12 cellular contexts compared by ENCODE assay signal in the genomic region with DNA sequence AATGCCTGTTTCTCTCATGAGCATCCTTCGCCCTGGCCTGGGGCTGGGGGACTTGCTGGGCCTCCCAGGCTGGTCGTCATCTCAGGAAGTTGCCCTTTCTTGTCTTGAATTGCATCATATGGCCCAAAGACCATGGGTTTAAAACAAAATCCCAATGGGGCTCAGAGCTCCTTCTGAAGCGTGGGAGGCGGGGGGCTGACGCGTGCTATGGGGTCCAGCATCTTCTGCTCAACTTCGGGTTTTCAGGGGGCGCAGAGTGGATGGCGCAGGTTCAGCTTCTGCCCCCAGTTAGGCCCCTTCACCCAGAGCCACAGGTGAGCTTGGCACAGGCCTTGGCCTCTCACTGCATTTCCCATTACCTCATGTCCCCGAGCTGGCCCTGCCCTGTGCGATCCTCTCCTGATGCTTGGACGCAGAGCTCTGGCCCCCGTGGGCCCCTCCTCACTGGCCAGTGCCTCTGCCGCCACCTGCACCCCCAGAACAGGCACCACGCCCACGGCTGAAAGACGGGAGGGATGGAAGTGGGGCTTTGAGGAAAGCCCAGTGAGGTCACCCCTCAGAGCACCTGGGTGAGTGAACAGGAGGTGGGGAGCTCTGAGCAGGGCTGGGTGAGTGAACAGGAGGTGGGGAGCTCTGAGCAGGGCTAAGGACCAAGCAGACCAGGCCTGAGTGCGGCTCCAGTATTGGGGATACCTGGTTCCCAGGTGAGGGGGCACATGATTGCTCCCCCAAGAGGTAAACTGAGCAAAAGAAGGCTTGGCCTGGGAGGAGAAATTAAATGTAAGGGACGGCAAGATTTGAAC. TPM values are rescaled to one million over a fixed set of nuclear protein-coding genes. Genes with fewer than 3 reads are reported as not detected.
"Had no signal": no experiment of that assay in that cellular context is flagged by ENCODE, and none has a peak within 500 bp of the region (broad histone marks: within the 10 kb centered on the region; RNA-seq: fewer than 3 reads in every experiment).

No MANE protein-coding gene starts in this region.

- H3K9me3 Mint-ChIP-seq: activated CD8-positive, alpha-beta T cell treated with anti-CD3 and anti-CD28 coated beads for 36 hours; activated naive CD4-positive, alpha-beta T cell treated with anti-CD3 and anti-CD28 coated beads, Interleukin-2, amount 10 ng/mL, durations not matched to agents 7 days and 5 days; activated T-helper 17 cell treated with anti-CD3 and anti-CD28 coated beads, Interleukin-2, amount 50 U/mL, for 72 hours; WTC11 had no signal

- ATAC-seq: activated CD8-positive, alpha-beta T cell treated with anti-CD3 and anti-CD28 coated beads for 36 hours; activated T-helper 17 cell treated with anti-CD3 and anti-CD28 coated beads, Interleukin-2, amount 50 U/mL, for 72 hours; WTC11 had no signal

- H3K27ac Mint-ChIP-seq: activated CD8-positive, alpha-beta T cell treated with anti-CD3 and anti-CD28 coated beads for 36 hours; activated naive CD4-positive, alpha-beta T cell treated with anti-CD3 and anti-CD28 coated beads, Interleukin-2, amount 10 ng/mL, durations not matched to agents 7 days and 5 days; activated T-helper 17 cell treated with anti-CD3 and anti-CD28 coated beads, Interleukin-2, amount 50 U/mL, for 72 hours; naive B cell; stimulated activated memory B cell treated with anti-CD40 and anti-IgM and Interleukin-4, amounts not matched to agents 10 μg/mL and 1 μg/mL and 100 μg/mL, for 72 hours; WTC11 had no signal

- DNase-seq: activated CD4-positive, alpha-beta T cell treated with anti-CD3 and anti-CD28 coated beads for 4 hours; activated CD8-positive, alpha-beta memory T cell treated with anti-CD3 and anti-CD28 coated beads, Interleukin-2, amount 50 U/mL, for 4 hours; activated CD8-positive, alpha-beta T cell treated with anti-CD3 and anti-CD28 coated beads for 36 hours; activated naive CD4-positive, alpha-beta T cell treated with anti-CD3 and anti-CD28 coated beads, Interleukin-2, amount 10 ng/mL, durations not matched to agents 7 days and 5 days; dermis blood vessel endothelial cell; naive B cell; stimulated activated CD4-positive, alpha-beta T cell treated with anti-CD3 and anti-CD28 coated beads, Interleukin-2, amount 100 ng/mL, for 48 hours had no signal

- H3K4me3 Mint-ChIP-seq: activated CD8-positive, alpha-beta T cell treated with anti-CD3 and anti-CD28 coated beads for 36 hours; activated naive CD4-positive, alpha-beta T cell treated with anti-CD3 and anti-CD28 coated beads, Interleukin-2, amount 10 ng/mL, durations not matched to agents 7 days and 5 days; activated T-helper 17 cell treated with anti-CD3 and anti-CD28 coated beads, Interleukin-2, amount 50 U/mL, for 72 hours; naive B cell; stimulated activated memory B cell treated with anti-CD40 and anti-IgM and Interleukin-4, amounts not matched to agents 10 μg/mL and 1 μg/mL and 100 μg/mL, for 72 hours; WTC11 had no signal

- H3K36me3 Mint-ChIP-seq: activated naive CD4-positive, alpha-beta T cell treated with anti-CD3 and anti-CD28 coated beads, Interleukin-2, amount 10 ng/mL, durations not matched to agents 7 days and 5 days; stimulated activated memory B cell treated with anti-CD40 and anti-IgM and Interleukin-4, amounts not matched to agents 10 μg/mL and 1 μg/mL and 100 μg/mL, for 72 hours; WTC11 had no signal

RNA-seq across cellular contexts. Expression of gene TRIP13, which starts 56.0 kb away (rescaled TPM):
- total RNA-seq: ascending aorta had no signal

RNA-seq across cellular contexts. Expression of gene NKD2, which starts 59.9 kb away (rescaled TPM):
- total RNA-seq: mononuclear cell had no signal
